Comparison of ENCODE assay signal across 39 cellular contexts in the genomic region with DNA sequence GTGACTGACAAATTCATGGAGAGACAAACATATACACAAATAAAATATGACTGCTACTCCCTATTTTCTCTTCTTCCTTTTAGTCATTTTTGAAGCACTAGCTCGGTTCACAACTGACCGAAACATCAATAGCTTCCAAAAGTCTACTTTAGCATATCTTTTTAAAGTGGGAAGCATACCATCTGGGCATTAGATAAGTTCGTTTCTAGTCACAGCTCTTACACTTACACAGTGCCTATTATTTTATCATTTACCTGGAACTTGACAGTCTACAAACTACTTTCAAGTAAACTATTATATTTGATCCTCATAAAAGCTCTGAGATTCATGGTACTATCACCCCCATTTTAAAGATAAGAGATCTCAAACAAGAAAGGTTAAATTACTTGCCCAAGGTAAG.
"Had no signal": no experiment of that assay in that cellular context is flagged by ENCODE, and none has a peak within 500 bp of the region (broad histone marks: within the 10 kb centered on the region; RNA-seq: fewer than 3 reads in every experiment).

No MANE protein-coding gene starts in this region.

- H3K27me3 ChIP-seq: adrenal gland, ascending aorta, brain microvascular endothelial cell, breast epithelium, cardiac muscle cell had no signal

- H3K4me3 Mint-ChIP-seq: activated naive CD4-positive, alpha-beta T cell treated with anti-CD3 and anti-CD28 coated beads for 36 hours; activated naive CD4-positive, alpha-beta T cell treated with anti-CD3 and anti-CD28 coated beads, Interleukin-2, amount 10 ng/mL, durations not matched to agents 7 days and 5 days; activated naive CD4-positive, alpha-beta T cell treated with anti-CD3 and anti-CD28 coated beads, Interleukin-2, amount 50 U/mL, for 24 hours; activated naive CD8-positive, alpha-beta T cell; activated naive CD8-positive, alpha-beta T cell treated with anti-CD3 and anti-CD28 coated beads for 36 hours; activated naive CD8-positive, alpha-beta T cell treated with anti-CD3 and anti-CD28 coated beads, Interleukin-2, amount 10 ng/mL, durations not matched to agents 7 days and 5 days; activated naive CD8-positive, alpha-beta T cell treated with anti-CD3 and anti-CD28 coated beads, Interleukin-2, amount 50 U/mL, for 24 hours; activated T-cell treated with anti-CD3 and anti-CD28 coated beads, Interleukin-2, amount 50 U/mL, for 24 hours; activated T-cell treated with anti-CD3 and anti-CD28 coated beads, Interleukin-2, amount 50 U/mL, for 4 hours; activated T-cell treated with anti-CD3 and anti-CD28 coated beads, Interleukin-2, amount 50 U/mL, for 72 hours; activated T-helper 1 cell treated with anti-CD3 and anti-CD28 coated beads, Interleukin-12 subunit alpha, Interleukin-12 subunit beta, Interleukin-2, Interleukin-4 antibody, amounts not matched to agents 30 ng/mL and 10 ng/mL and 1 ng/mL, durations not matched to agents 14 hours and 24 hours and 36 hours; activated T-helper 17 cell treated with anti-CD3 and anti-CD28 coated beads, Interleukin-2, amount 50 U/mL, for 72 hours; brain; central memory CD8-positive, alpha-beta T cell had no signal

- FAIRE-seq: astrocyte, bronchial epithelial cell had no signal

- H3K4me1 Mint-ChIP-seq: activated naive CD4-positive, alpha-beta T cell treated with anti-CD3 and anti-CD28 coated beads, Interleukin-2, amount 10 ng/mL, durations not matched to agents 7 days and 5 days; activated naive CD4-positive, alpha-beta T cell treated with anti-CD3 and anti-CD28 coated beads, Interleukin-2, amount 50 U/mL, for 24 hours; activated naive CD8-positive, alpha-beta T cell treated with anti-CD3 and anti-CD28 coated beads for 36 hours; activated naive CD8-positive, alpha-beta T cell treated with anti-CD3 and anti-CD28 coated beads, Interleukin-2, amount 10 ng/mL, durations not matched to agents 7 days and 5 days; activated naive CD8-positive, alpha-beta T cell treated with anti-CD3 and anti-CD28 coated beads, Interleukin-2, amount 50 U/mL, for 24 hours; activated T-helper 17 cell treated with anti-CD3 and anti-CD28 coated beads, Interleukin-2, amount 50 U/mL, for 72 hours; brain; central memory CD8-positive, alpha-beta T cell had no signal

- H3K9me3 Mint-ChIP-seq: activated naive CD4-positive, alpha-beta T cell treated with anti-CD3 and anti-CD28 coated beads for 36 hours; activated naive CD4-positive, alpha-beta T cell treated with anti-CD3 and anti-CD28 coated beads, Interleukin-2, amount 10 ng/mL, durations not matched to agents 7 days and 5 days; activated naive CD4-positive, alpha-beta T cell treated with anti-CD3 and anti-CD28 coated beads, Interleukin-2, amount 50 U/mL, for 72 hours; activated naive CD8-positive, alpha-beta T cell treated with anti-CD3 and anti-CD28 coated beads for 36 hours; activated naive CD8-positive, alpha-beta T cell treated with anti-CD3 and anti-CD28 coated beads, Interleukin-2, amount 10 ng/mL, durations not matched to agents 7 days and 5 days; activated naive CD8-positive, alpha-beta T cell treated with anti-CD3 and anti-CD28 coated beads, Interleukin-2, amount 50 U/mL, for 24 hours; activated T-cell treated with anti-CD3 and anti-CD28 coated beads, Interleukin-2, amount 50 U/mL, for 24 hours; activated T-cell treated with anti-CD3 and anti-CD28 coated beads, Interleukin-2, amount 50 U/mL, for 4 hours; activated T-cell treated with anti-CD3 and anti-CD28 coated beads, Interleukin-2, amount 50 U/mL, for 72 hours; activated T-helper 2 cell treated with anti-CD3 and anti-CD28 coated beads, Interferon-gamma antibody, Interleukin-2, Interleukin-4, amounts not matched to agents 10 μg/mL and 5 μg/mL and 100 μg/mL, durations not matched to agents 14 hours and 24 hours and 36 hours had no signal

- H3K4me1 ChIP-seq: adrenal gland, ascending aorta, breast epithelium had no signal

- H3K4me3 ChIP-seq: adrenal gland, ascending aorta, breast epithelium, cardiac muscle cell had no signal

- DNase-seq: activated effector memory CD4-positive, alpha-beta T cell treated with anti-CD3 and anti-CD28 coated beads, Interleukin-2, amount 50 U/mL, for 16 hours; activated effector memory CD4-positive, alpha-beta T cell treated with Interleukin-2 at 50 U/mL for 16 hours; activated gamma-delta T cell; activated gamma-delta T cell treated with Interleukin-2 at 50 U/mL for 16 hours; activated naive CD4-positive, alpha-beta T cell; activated naive CD4-positive, alpha-beta T cell treated with anti-CD3 and anti-CD28 coated beads for 36 hours; activated naive CD4-positive, alpha-beta T cell treated with anti-CD3 and anti-CD28 coated beads, Interleukin-2, amount 10 ng/mL, durations not matched to agents 7 days and 5 days; activated naive CD4-positive, alpha-beta T cell treated with anti-CD3 and anti-CD28 coated beads, Interleukin-2, amount 50 U/mL, for 16 hours; activated naive CD4-positive, alpha-beta T cell treated with Interleukin-2 at 50 U/mL for 16 hours; activated naive CD8-positive, alpha-beta T cell treated with anti-CD3 and anti-CD28 coated beads for 36 hours; activated naive CD8-positive, alpha-beta T cell treated with anti-CD3 and anti-CD28 coated beads, Interleukin-2, amount 10 ng/mL, durations not matched to agents 7 days and 5 days; activated naive CD8-positive, alpha-beta T cell treated with anti-CD3 and anti-CD28 coated beads, Interleukin-2, amount 50 U/mL, for 24 hours; activated T-cell treated with anti-CD3 and anti-CD28 coated beads, Interleukin-2, amount 50 U/mL, for 1 hour; activated T-cell treated with anti-CD3 and anti-CD28 coated beads, Interleukin-2, amount 50 U/mL, for 24 hours; activated T-cell treated with anti-CD3 and anti-CD28 coated beads, Interleukin-2, amount 50 U/mL, for 4 hours; activated T-cell treated with anti-CD3 and anti-CD28 coated beads, Interleukin-2, amount 50 U/mL, for 48 hours; activated T-cell treated with anti-CD3 and anti-CD28 coated beads, Interleukin-2, amount 50 U/mL, for 72 hours; adrenal gland; amniotic stem cell; amygdala; anterior cingulate cortex; aorta; brain microvascular endothelial cell; caudate nucleus; central memory CD4-positive, alpha-beta T cell; cerebellar nuclear complex had no signal

- ATAC-seq: activated naive CD4-positive, alpha-beta T cell treated with anti-CD3 and anti-CD28 coated beads, Interleukin-2, amount 50 U/mL, for 72 hours; activated naive CD8-positive, alpha-beta T cell treated with anti-CD3 and anti-CD28 coated beads, Interleukin-2, amount 50 U/mL, for 24 hours; activated T-cell treated with anti-CD3 and anti-CD28 coated beads, Interleukin-2, amount 50 U/mL, for 4 hours; activated T-cell treated with anti-CD3 and anti-CD28 coated beads, Interleukin-2, amount 50 U/mL, for 72 hours; activated T-helper 17 cell treated with anti-CD3 and anti-CD28 coated beads, Interleukin-2, amount 50 U/mL, for 72 hours had no signal

- H3K27ac Mint-ChIP-seq: activated naive CD4-positive, alpha-beta T cell treated with anti-CD3 and anti-CD28 coated beads for 36 hours; activated naive CD4-positive, alpha-beta T cell treated with anti-CD3 and anti-CD28 coated beads, Interleukin-2, amount 10 ng/mL, durations not matched to agents 7 days and 5 days; activated naive CD4-positive, alpha-beta T cell treated with anti-CD3 and anti-CD28 coated beads, Interleukin-2, amount 50 U/mL, for 24 hours; activated naive CD4-positive, alpha-beta T cell treated with anti-CD3 and anti-CD28 coated beads, Interleukin-2, amount 50 U/mL, for 72 hours; activated naive CD8-positive, alpha-beta T cell; activated naive CD8-positive, alpha-beta T cell treated with anti-CD3 and anti-CD28 coated beads for 36 hours; activated naive CD8-positive, alpha-beta T cell treated with anti-CD3 and anti-CD28 coated beads, Interleukin-2, amount 10 ng/mL, durations not matched to agents 7 days and 5 days; activated naive CD8-positive, alpha-beta T cell treated with anti-CD3 and anti-CD28 coated beads, Interleukin-2, amount 50 U/mL, for 24 hours; activated T-cell treated with anti-CD3 and anti-CD28 coated beads, Interleukin-2, amount 50 U/mL, for 24 hours; activated T-cell treated with anti-CD3 and anti-CD28 coated beads, Interleukin-2, amount 50 U/mL, for 72 hours; activated T-helper 1 cell treated with anti-CD3 and anti-CD28 coated beads, Interleukin-12 subunit alpha, Interleukin-12 subunit beta, Interleukin-2, Interleukin-4 antibody, amounts not matched to agents 30 ng/mL and 10 ng/mL and 1 ng/mL, durations not matched to agents 14 hours and 24 hours and 36 hours; activated T-helper 17 cell treated with anti-CD3 and anti-CD28 coated beads, Interleukin-2, amount 50 U/mL, for 72 hours; activated T-helper 2 cell treated with anti-CD3 and anti-CD28 coated beads, Interferon-gamma antibody, Interleukin-2, Interleukin-4, amounts not matched to agents 10 μg/mL and 5 μg/mL and 100 μg/mL, durations not matched to agents 14 hours and 24 hours and 36 hours; brain had no signal

- H3K36me3 Mint-ChIP-seq: activated naive CD4-positive, alpha-beta T cell treated with anti-CD3 and anti-CD28 coated beads, Interleukin-2, amount 10 ng/mL, durations not matched to agents 7 days and 5 days; activated naive CD4-positive, alpha-beta T cell treated with anti-CD3 and anti-CD28 coated beads, Interleukin-2, amount 50 U/mL, for 24 hours; activated naive CD4-positive, alpha-beta T cell treated with anti-CD3 and anti-CD28 coated beads, Interleukin-2, amount 50 U/mL, for 72 hours; activated naive CD8-positive, alpha-beta T cell; activated naive CD8-positive, alpha-beta T cell treated with anti-CD3 and anti-CD28 coated beads for 36 hours; activated naive CD8-positive, alpha-beta T cell treated with anti-CD3 and anti-CD28 coated beads, Interleukin-2, amount 10 ng/mL, durations not matched to agents 7 days and 5 days; brain had no signal

- H3K9me3 ChIP-seq: adrenal gland, ascending aorta, breast epithelium had no signal

- H3K27me3 Mint-ChIP-seq: activated naive CD4-positive, alpha-beta T cell treated with anti-CD3 and anti-CD28 coated beads, Interleukin-2, amount 10 ng/mL, durations not matched to agents 7 days and 5 days; activated naive CD8-positive, alpha-beta T cell; activated naive CD8-positive, alpha-beta T cell treated with anti-CD3 and anti-CD28 coated beads, Interleukin-2, amount 50 U/mL, for 24 hours; activated T-cell treated with anti-CD3 and anti-CD28 coated beads, Interleukin-2, amount 50 U/mL, for 24 hours; central memory CD8-positive, alpha-beta T cell had no signal

- H3K27ac ChIP-seq: adrenal gland, ascending aorta, brain microvascular endothelial cell, breast epithelium, cardiac muscle cell had no signal

- H3K36me3 ChIP-seq: adrenal gland, ascending aorta, brain microvascular endothelial cell, breast epithelium, cardiac muscle cell had no signal
